8 cellular contexts compared by ENCODE assay signal in genomic region chr22:39117585-39118191, GRCh38. TPM values are rescaled to one million over a fixed set of nuclear protein-coding genes. Genes with fewer than 3 reads are reported as not detected.
A peak's percentile ranks its signal among the peaks of the same experiment; 100 is the strongest.
DNase-seq lines count a peak whose midpoint lies in the region; ATAC-seq, FAIRE-seq and TF ChIP-seq lines count a peak whose summit lies in the region.

No MANE protein-coding gene starts in this region.

- H3K79me2 ChIP-seq in keratinocyte (ENCODE audit: control insufficient read depth, insufficient read depth, low read length) = no peaks in the 10 kb centered on the region

- peak overlapping the region; percentile 84 to 87 for H3K27ac Mint-ChIP-seq in T-cell
- no peak overlapping the region for H3K27ac Mint-ChIP-seq in mesothelial cell of epicardium

- H3K36me3 Mint-ChIP-seq in T-cell = no peaks in the 10 kb centered on the region
- H3K36me3 Mint-ChIP-seq in mesothelial cell of epicardium = no peaks in the 10 kb centered on the region

- H3K4me1 Mint-ChIP-seq in T-cell (peaks cover 18 to 44% (median 28%) of the 10 kb centered on the region in 3 donors), mesothelial cell of epicardium (peaks cover 29% of the 10 kb centered on the region)

- dilution Hi-C loops in keratinocyte (cut with MboI; ENCODE audit: extremely low pct_ligation_motif_present, low sequenced_read_pairs) = no loop called here

- H4K20me1 ChIP-seq in keratinocyte (ENCODE audit: control insufficient read depth, extremely low read depth, insufficient read depth, low read length) = no peaks in the 10 kb centered on the region

- H3K27me3 ChIP-seq in keratinocyte (ENCODE audit: control insufficient read depth, extremely low read depth, insufficient read depth, low read length) = no peaks in the 10 kb centered on the region

- H2AFZ ChIP-seq in keratinocyte (ENCODE audit: control insufficient read depth, low read length) = peak overlapping the region; percentile 44

- no peaks in the 10 kb centered on the region for H3K9me3 ChIP-seq in keratinocyte (ENCODE audit: control insufficient read depth, low read depth, low read length)

- TF ChIP-seq CTCF in GM12873 (IDR thresholded peaks at IDR 0.05; ENCODE audit: insufficient read depth, low read depth, low read length, missing control alignments) = peak; percentile 72
- peak; percentile 54 to 67 (median 62) for TF ChIP-seq CTCF in keratinocyte (optimal IDR thresholded peaks at IDR 0.05 in 1 of 3, IDR thresholded peaks at IDR 0.05 in 1 of 3, conservative IDR thresholded peaks at IDR 0.05 in 1 of 3; ENCODE audit: extremely low read depth in 1 of 3, insufficient read depth in 2 of 3, low read length in 3 of 3)
- no peak for TF ChIP-seq CTCF in mesothelial cell of epicardium (IDR thresholded peaks at IDR 0.05; ENCODE audit: unreplicated experiment)

- no peak overlapping the region for H3K9ac ChIP-seq in keratinocyte (ENCODE audit: control insufficient read depth, extremely low read depth, insufficient read depth, low read length)

- POLR2A ChIA-PET in T-cell (lab: Charles Lee) = no interaction called here

- DNase-seq in T-cell = peak; percentile 24 to 76 (median 64)
- peak; percentile 17 for DNase-seq in activated naive CD8-positive, alpha-beta T cell treated with anti-CD3 and anti-CD28 coated beads, Interleukin-2, amount 50 U/mL, for 16 hours (ENCODE audit: low read depth, low spot score)
- DNase-seq in keratinocyte (ENCODE audit: low read depth, low spot score) = no peak
- DNase-seq in stimulated activated CD8-positive, alpha-beta memory T cell treated with anti-CD3 and anti-CD28 coated beads, Interleukin-12 subunit alpha, Interleukin-12 subunit beta, amount 100 ng/mL, for 4 hours (ENCODE audit: low read depth) = peak; percentile 58
- no peak for DNase-seq in HuH-7.5 (ENCODE audit: low spot score)
- DNase-seq in mesothelial cell of epicardium (ENCODE audit: low spot score in 2 of 2, unreplicated experiment in 2 of 2) = no peak

- no peaks in the 10 kb centered on the region for H3K9me3 Mint-ChIP-seq in T-cell
- H3K9me3 Mint-ChIP-seq in mesothelial cell of epicardium = no peaks in the 10 kb centered on the region

- H3K27me3 Mint-ChIP-seq in T-cell = no peaks in the 10 kb centered on the region
- H3K27me3 Mint-ChIP-seq in mesothelial cell of epicardium (ENCODE audit: low read depth) = no peaks in the 10 kb centered on the region

- H3K27ac ChIP-seq in keratinocyte (ENCODE audit: control insufficient read depth, insufficient read depth, low read length) = no peak overlapping the region

- peaks cover 15% of the 10 kb centered on the region for H3K4me1 ChIP-seq in keratinocyte (ENCODE audit: control insufficient read depth, extremely low read depth, insufficient read depth, low read length)

- no peaks in the 10 kb centered on the region for H3K9me1 ChIP-seq in keratinocyte (ENCODE audit: control insufficient read depth, extremely low read depth, insufficient read depth, low read length)

- peak; percentile 88 for FAIRE-seq in keratinocyte (lab: Jason Lieb, UNC)

- ATAC-seq in HG03520 (IDR thresholded peaks at IDR 0.05; ENCODE audit: unreplicated experiment) (peak; percentile 42), T-cell (replicated peaks in 1 of 4) (peak; percentile 59 to 66 (median 62))

- no peak overlapping the region for H3K4me2 ChIP-seq in keratinocyte (ENCODE audit: control insufficient read depth, extremely low read depth, insufficient read depth, low read depth, low read length)

- CTCF ChIA-PET in T-cell (lab: Charles Lee) = interaction anchor here in 1 of 2 donors (0.5 to 2.0 kb wide), 4 partner anchors 23 to 1097 kb away, joined by 3 to 5 read pairs (median 3); no protein-coding TSS in a partner anchor

- H3K4me3 ChIP-seq in keratinocyte (ENCODE audit: control insufficient read depth in 2 of 3, extremely low read depth in 1 of 3, insufficient read depth in 2 of 3, low read depth in 1 of 3, low read length in 3 of 3) = no peak overlapping the region

- no peaks in the 10 kb centered on the region for H3K36me3 ChIP-seq in keratinocyte (ENCODE audit: control insufficient read depth in 2 of 2, extremely low read depth in 1 of 2, insufficient read depth in 2 of 2, low read length in 2 of 2)

- H3K4me3 Mint-ChIP-seq in T-cell (peak overlapping the region; percentile 50 to 62 (median 53)), mesothelial cell of epicardium (no peak overlapping the region)

RNA-seq across cellular contexts. Expression of gene APOBEC3H, which starts 20.6 kb away (rescaled TPM):
- total RNA-seq in T-cell = 1 to 10 TPM; 1.1 to 6.9 (median 6.1) TPM
- 0.14 to 0.51 TPM (median 0.41 TPM) in 3 replicates for polyA plus RNA-seq in keratinocyte
- not detected for polyA plus RNA-seq in keratinocyte (2011; ENCODE audit: low read depth)
- 0.12 and 0.41 TPM in 2 replicates for polyA plus RNA-seq in keratinocyte (2011; cell fraction: cytosol; rRNA removed)
- polyA plus RNA-seq in keratinocyte (2011; cell fraction: nucleus; rRNA removed) = 0.20 and 0.45 TPM in 2 replicates
- 0.16 and 0.41 TPM in 2 replicates for polyA plus RNA-seq in keratinocyte (2012; ENCODE audit: low replicate concordance)
- polyA minus RNA-seq in keratinocyte = 0.63 to 0.90 TPM in 2 of 3 replicates, not detected in the other
- not detected for polyA minus RNA-seq in keratinocyte (2011; cell fraction: cytosol; rRNA and poly(A)+ RNA removed)
- not detected in 2 replicates for polyA minus RNA-seq in keratinocyte (2011; cell fraction: nucleus; rRNA and poly(A)+ RNA removed)
- total RNA-seq in mesothelial cell of epicardium = 0.49 TPM in 1 of 3 replicates, not detected in the others

RNA-seq across cellular contexts. Expression of gene CBX7, which starts 34.8 kb away (rescaled TPM):
- total RNA-seq in T-cell = 100 to 1,000 TPM in 3 of 5 donors, 10 to 100 TPM in 2; 67.4 to 160 (median 149) TPM
- polyA plus RNA-seq in keratinocyte = 1.2 to 1.6 TPM (median 1.3 TPM) in 3 replicates
- 2.0 TPM for polyA plus RNA-seq in keratinocyte (2011; ENCODE audit: low read depth)
- 0.55 and 1.0 TPM in 2 replicates for polyA plus RNA-seq in keratinocyte (2011; cell fraction: cytosol; rRNA removed)
- polyA plus RNA-seq in keratinocyte (2011; cell fraction: nucleus; rRNA removed) = 3.5 and 4.3 TPM in 2 replicates
- polyA plus RNA-seq in keratinocyte (2012; ENCODE audit: low replicate concordance) = 1.2 and 2.4 TPM in 2 replicates
- 1.0 to 2.1 TPM (median 1.3 TPM) in 3 replicates for polyA minus RNA-seq in keratinocyte
- polyA minus RNA-seq in keratinocyte (2011; cell fraction: cytosol; rRNA and poly(A)+ RNA removed) = 3.3 TPM
- polyA minus RNA-seq in keratinocyte (2011; cell fraction: nucleus; rRNA and poly(A)+ RNA removed) = 1.3 and 2.2 TPM in 2 replicates
- total RNA-seq in mesothelial cell of epicardium = 10.7 to 13.2 TPM (median 11.0 TPM) in 3 replicates

RNA-seq across cellular contexts. Expression of gene APOBEC3G, which starts 40.6 kb away (rescaled TPM):
- 10 to 100 TPM; 29.7 to 71.3 (median 62.7) TPM for total RNA-seq in T-cell
- 4.7 to 11.3 TPM (median 7.8 TPM) in 3 replicates for polyA plus RNA-seq in keratinocyte
- polyA plus RNA-seq in keratinocyte (2011; ENCODE audit: low read depth) = not detected
- 4.3 and 5.0 TPM in 2 replicates for polyA plus RNA-seq in keratinocyte (2011; cell fraction: cytosol; rRNA removed)
- polyA plus RNA-seq in keratinocyte (2011; cell fraction: nucleus; rRNA removed) = 3.4 and 5.0 TPM in 2 replicates
- polyA plus RNA-seq in keratinocyte (2012; ENCODE audit: low replicate concordance) = 0.16 and 8.3 TPM in 2 replicates
- 5.4 to 6.9 TPM (median 6.2 TPM) in 3 replicates for polyA minus RNA-seq in keratinocyte
- polyA minus RNA-seq in keratinocyte (2011; cell fraction: cytosol; rRNA and poly(A)+ RNA removed) = 2.5 TPM
- polyA minus RNA-seq in keratinocyte (2011; cell fraction: nucleus; rRNA and poly(A)+ RNA removed) = 1.6 TPM in 2 replicates
- total RNA-seq in mesothelial cell of epicardium = 5.5 to 6.7 TPM (median 6.1 TPM) in 3 replicates

Comparison
In these comparisons a context has a peak if more than half of its experiments do, and no peak if none do; other contexts are left out.
1. DNase-seq: peak in T-cell (34 of 34), activated naive CD8-positive, alpha-beta T cell treated with anti-CD3 and anti-CD28 coated beads, Interleukin-2, amount 50 U/mL, for 16 hours (single experiment) and stimulated activated CD8-positive, alpha-beta memory T cell treated with anti-CD3 and anti-CD28 coated beads, Interleukin-12 subunit alpha, Interleukin-12 subunit beta, amount 100 ng/mL, for 4 hours (single experiment); none in keratinocyte (single experiment), HuH-7.5 (single experiment) and mesothelial cell of epicardium (0 of 2).